1 cellular context compared by ENCODE assay signal in the genomic region with DNA sequence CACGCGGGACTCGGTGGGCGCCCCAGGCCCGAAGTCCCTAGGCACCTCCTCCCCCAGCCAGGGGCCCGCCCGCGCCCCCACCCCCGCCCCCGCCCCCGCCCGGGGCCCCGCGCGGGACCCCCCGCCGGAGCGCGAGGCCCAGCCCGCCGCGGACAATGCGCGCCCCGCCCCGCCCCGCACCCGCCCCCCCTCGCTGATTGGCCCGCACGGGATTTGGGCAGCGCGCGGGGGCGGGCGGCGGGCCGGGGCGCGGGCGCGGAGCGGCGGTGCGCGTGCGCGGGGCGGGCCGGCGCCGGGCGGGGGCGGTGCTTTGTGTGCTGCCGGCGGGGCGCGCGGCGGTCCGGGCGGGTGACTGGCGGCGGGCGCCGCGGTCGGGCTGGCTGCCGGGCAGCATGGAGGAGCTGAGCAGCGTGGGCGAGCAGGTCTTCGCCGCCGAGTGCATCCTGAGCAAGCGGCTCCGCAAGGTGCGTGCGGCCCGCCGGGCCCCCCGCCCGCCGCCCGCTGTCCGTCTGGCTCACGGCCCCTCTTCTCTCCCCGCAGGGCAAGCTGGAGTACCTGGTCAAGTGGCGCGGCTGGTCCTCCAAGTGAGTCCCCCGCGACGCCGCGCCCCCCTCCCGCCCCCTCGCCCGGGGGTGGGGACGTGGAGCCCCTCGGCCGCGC.
TF ChIP-seq lines count a peak whose summit lies in the region.

A gene (plus strand): TSS at position 305 of the 660 bp plus-strand sequence. CDS start 88 bp downstream, at position 393.

TF ChIP-seq in IMR-90, 13 proteins besides CTCF, POLR2A, EP300 and RAD21 (continued from another document):
- TF ChIP-seq MXI1 (IDR thresholded peaks at IDR 0.05; ENCODE audit: borderline replicate concordance, low read depth, low read length): peak; percentile 77; the same call in 1 of the 2 replicates
